Comparison of ENCODE assay signal across 8 cellular contexts in the genomic region with DNA sequence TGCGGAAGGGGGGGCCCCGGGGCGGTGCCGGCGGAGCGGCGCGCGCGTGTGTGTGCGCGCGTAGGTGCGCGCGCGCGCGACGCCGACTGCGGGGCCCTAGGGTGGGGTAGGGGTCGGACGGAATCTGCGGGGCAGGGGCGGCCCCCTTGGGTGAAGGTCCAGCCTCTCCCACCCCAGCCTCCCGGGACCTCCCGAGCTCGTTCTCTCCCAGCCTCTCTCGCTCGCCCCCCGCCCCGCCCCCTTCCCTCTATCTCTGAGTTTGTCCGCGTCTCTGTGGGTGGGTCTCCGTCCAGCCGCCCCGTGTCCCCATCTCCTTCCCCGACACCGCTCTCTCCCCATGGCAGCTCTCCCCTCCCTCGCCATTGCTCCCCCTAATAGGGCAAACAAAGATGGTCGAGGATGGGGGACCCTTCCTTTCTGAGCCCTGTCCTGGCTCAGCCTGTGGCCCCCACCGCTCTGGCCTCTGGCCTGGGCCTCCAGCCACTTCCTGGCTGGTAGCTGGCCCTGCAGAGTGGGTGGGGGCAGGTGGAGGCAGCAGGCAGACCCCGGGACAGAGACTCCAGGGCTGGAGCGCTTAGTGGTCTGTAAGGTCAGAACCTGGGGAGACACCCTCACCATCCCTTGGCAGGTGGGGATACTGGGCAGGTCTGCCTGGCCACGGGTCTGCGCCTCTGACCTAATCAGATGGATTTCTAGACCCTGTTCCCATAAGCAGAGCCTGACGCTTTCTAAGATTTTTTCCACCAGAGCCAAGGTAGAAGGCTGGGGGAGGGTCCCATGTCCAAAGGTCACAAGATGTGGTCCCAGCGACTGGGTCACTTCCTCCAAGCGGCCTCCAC. TPM values are rescaled to one million over a fixed set of nuclear protein-coding genes. Genes with fewer than 3 reads are reported as not detected.
DNase-seq lines count a peak whose midpoint lies in the region; ATAC-seq, FAIRE-seq and TF ChIP-seq lines count a peak whose summit lies in the region.

No MANE protein-coding gene starts in this region.

- H3K4me3 ChIP-seq in foreskin fibroblast (ENCODE audit: low read depth in 1 of 2, low read length in 2 of 2): peak overlapping the region; percentile 50 to 83
- H3K4me3 ChIP-seq in pancreas: peak overlapping the region in 3 of 4 donors; percentile 18 to 46 (median 40)

- ATAC-seq in pancreas: no peak

- no peak for TF ChIP-seq CTCF in CD14-positive monocyte (IDR thresholded peaks at IDR 0.05)
- no peak for TF ChIP-seq CTCF in VCaP (conservative IDR thresholded peaks at IDR 0.05)
- no peak for TF ChIP-seq CTCF in foreskin fibroblast (IDR thresholded peaks at IDR 0.05; ENCODE audit: low read depth, low read length)
- TF ChIP-seq CTCF in pancreas (IDR thresholded peaks at IDR 0.05): no peak

- 8 to 33% methylated on average over 9 to 50 of the region's 50 CpGs for WGBS in pancreas, 2 donors

- peaks cover 0 to 10% (median 0%) of the 10 kb centered on the region in 7 donors for H3K9me3 Mint-ChIP-seq in CD14-positive monocyte

- FAIRE-seq in pancreas (lab: Jason Lieb, UNC): no peak

- H3K27ac ChIP-seq in VCaP: peak overlapping the region; percentile 84
- H3K27ac ChIP-seq in pancreas: no peak overlapping the region

- H3K36me3 Mint-ChIP-seq in CD14-positive monocyte: peaks cover 3 to 10% of the 10 kb centered on the region in 2 donors

- H3K4me1 Mint-ChIP-seq in CD14-positive monocyte: peaks cover 57% of the 10 kb centered on the region

- H3K27ac Mint-ChIP-seq in CD14-positive monocyte: no peak overlapping the region

- H3K4me1 ChIP-seq in pancreas: no peaks in the 10 kb centered on the region

- intact Hi-C loops in CD14-positive monocyte (cut with micrococcal nuclease) (no loop called here), pancreas (cut with DNase I) (no loop called here)

- peak overlapping the region; percentile 72 to 80 for H3K4me3 Mint-ChIP-seq in CD14-positive monocyte

- H3K27me3 Mint-ChIP-seq in CD14-positive monocyte (ENCODE audit: low read depth in 3 of 3): peaks cover 43 to 57% (median 50%) of the 10 kb centered on the region in 3 donors

- no peaks in the 10 kb centered on the region for H3K9me3 ChIP-seq in pancreas

- peaks cover 0 to 6% (median 0%) of the 10 kb centered on the region in 4 donors for H3K27me3 ChIP-seq in pancreas

- H3K36me3 ChIP-seq in pancreas: no peaks in the 10 kb centered on the region

- DNase-seq in CD14-positive monocyte (ENCODE audit: low spot score) (no peak), foreskin fibroblast (no peak), pancreas (no peak), superior temporal gyrus (ENCODE audit: extremely low spot score) (no peak), epidermal melanocyte (ENCODE audit: insufficient read length, low spot score) (no peak), cerebellar cortex (ENCODE audit: low spot score) (no peak), NCI-H2227 treated with DMSO at 0.1 percent for 48 hours (lab: John Stamatoyannopoulos, UW) (no peak)

RNA-seq across cellular contexts. Expression of a gene that starts 32.9 kb away (rescaled TPM):
- 1 to 10 TPM in 1 of 2 donors, under 1 TPM in 1; 0.66 to 1.2 TPM for polyA plus RNA-seq in CD14-positive monocyte
- 10 to 100 TPM in 3 of 6 donors, 1 to 10 TPM in 3; 7.0 to 10.7 (median 10.0) TPM for total RNA-seq in pancreas
- 10 to 100 TPM; 12.7 to 23.0 TPM for polyA plus RNA-seq in pancreas

Comparison
In these comparisons a context has a peak if more than half of its experiments do, and no peak if none do; other contexts are left out.
1. RNA of a gene that starts 32.9 kb away (polyA plus RNA-seq): 12.7 to 23.0 TPM in pancreas; 0.66 to 1.2 TPM in CD14-positive monocyte; every median in the first group is over 4 times any median in the second.